In genomic region chr15:28955686-28956421, GRCh38 we compare ENCODE assay signal across 13 cellular contexts.
DNase-seq lines count a peak whose midpoint lies in the region; ATAC-seq and TF ChIP-seq lines count a peak whose summit lies in the region.
"Had no signal": no experiment of that assay in that cellular context is flagged by ENCODE, and none has a peak within 500 bp of the region (broad histone marks: within the 10 kb centered on the region; RNA-seq: fewer than 3 reads in every experiment).

No MANE protein-coding gene starts in this region.

- intact Hi-C loops in psoas muscle (cut with DNase I), result no loop called here

- H3K27ac ChIP-seq in SJCRH30, result peak overlapping the region; percentile 39
- H3K27ac ChIP-seq in psoas muscle, result no peak overlapping the region
- H3K27ac ChIP-seq: cardiac muscle cell had no signal

- H3K4me1 ChIP-seq in SJCRH30 (peaks cover 31% of the 10 kb centered on the region), skeletal muscle satellite cell (ENCODE audit: control insufficient read depth, insufficient read depth, low read length) (peaks cover 17% of the 10 kb centered on the region), psoas muscle (no peaks in the 10 kb centered on the region)
- H3K4me1 ChIP-seq: Peyer's patch had no signal

- no peaks in the 10 kb centered on the region for H3K36me3 ChIP-seq in SJCRH30
- H3K36me3 ChIP-seq in skeletal muscle satellite cell (ENCODE audit: insufficient read depth, low read length), result no peaks in the 10 kb centered on the region
- H3K36me3 ChIP-seq in psoas muscle (ENCODE audit: insufficient read depth in 1 of 2, low read depth in 1 of 2), result no peaks in the 10 kb centered on the region
- H3K36me3 ChIP-seq: cardiac muscle cell, Peyer's patch had no signal

- no peak overlapping the region for H3K9ac ChIP-seq in skeletal muscle satellite cell (ENCODE audit: low read depth, low read length)

- H3K9me3 ChIP-seq in SJCRH30 (replicated peaks), result no peaks in the 10 kb centered on the region
- no peaks in the 10 kb centered on the region for H3K9me3 ChIP-seq in skeletal muscle satellite cell (replicated peaks; ENCODE audit: low read length)
- no peaks in the 10 kb centered on the region for H3K9me3 ChIP-seq in psoas muscle
- H3K9me3 ChIP-seq: Peyer's patch had no signal

- no peak for TF ChIP-seq CTCF in psoas muscle (IDR thresholded peaks at IDR 0.05)

- H3K27me3 ChIP-seq in SJCRH30 (no peaks in the 10 kb centered on the region), skeletal muscle satellite cell (ENCODE audit: control insufficient read depth, insufficient read depth, low read length) (no peaks in the 10 kb centered on the region), psoas muscle (ENCODE audit: insufficient read depth in 3 of 3, low read length in 2 of 3) (peaks cover 0 to 3% (median 0%) of the 10 kb centered on the region in 3 donors)
- H3K27me3 ChIP-seq: cardiac muscle cell, Peyer's patch had no signal

- 76 to 82% (median 78%) methylated on average over 9 of the region's 9 CpGs for WGBS in psoas muscle, 3 donors

- ATAC-seq in psoas muscle (no peak), GM18498 (IDR thresholded peaks at IDR 0.05; ENCODE audit: unreplicated experiment) (no peak)

- peak; percentile 60 for DNase-seq in activated CD8-positive, alpha-beta memory T cell treated with anti-CD3 and anti-CD28 coated beads for 24 hours
- no peak for DNase-seq in activated CD8-positive, alpha-beta memory T cell treated with anti-CD3 and anti-CD28 coated beads, Interleukin-2, amount 50 U/mL, for 4 hours
- DNase-seq in SJCRH30 (peak; percentile 47 to 61), epidermal melanocyte (ENCODE audit: insufficient read length, low spot score) (peak; percentile 54), RKO (ENCODE audit: low spot score) (no peak), psoas muscle (no peak)
- DNase-seq: ACHN; activated CD4-positive, alpha-beta T cell treated with anti-CD3 and anti-CD28 coated beads, Interleukin-2, amount 50 U/mL, for 1 hour; NCI-H1105 treated with DMSO at 0.1 percent for 48 hours had no signal

- H3K4me3 ChIP-seq in SJCRH30 (no peak overlapping the region), skeletal muscle satellite cell (ENCODE audit: low read length) (no peak overlapping the region), psoas muscle (no peak overlapping the region)
- H3K4me3 ChIP-seq: cardiac muscle cell, Peyer's patch had no signal

- peak overlapping the region; percentile 51 for H3K4me2 ChIP-seq in skeletal muscle satellite cell (ENCODE audit: low read length)

Comparison
In these comparisons a context has a peak if more than half of its experiments do, and no peak if none do; other contexts are left out.
1. DNase-seq: peak in activated CD8-positive, alpha-beta memory T cell treated with anti-CD3 and anti-CD28 coated beads for 24 hours (single experiment), SJCRH30 (2 of 2) and epidermal melanocyte (single experiment); none in activated CD8-positive, alpha-beta memory T cell treated with anti-CD3 and anti-CD28 coated beads, Interleukin-2, amount 50 U/mL, for 4 hours (single experiment), RKO (single experiment) and psoas muscle (0 of 2).